Comparison of ENCODE assay signal across 13 cellular contexts in the genomic region with DNA sequence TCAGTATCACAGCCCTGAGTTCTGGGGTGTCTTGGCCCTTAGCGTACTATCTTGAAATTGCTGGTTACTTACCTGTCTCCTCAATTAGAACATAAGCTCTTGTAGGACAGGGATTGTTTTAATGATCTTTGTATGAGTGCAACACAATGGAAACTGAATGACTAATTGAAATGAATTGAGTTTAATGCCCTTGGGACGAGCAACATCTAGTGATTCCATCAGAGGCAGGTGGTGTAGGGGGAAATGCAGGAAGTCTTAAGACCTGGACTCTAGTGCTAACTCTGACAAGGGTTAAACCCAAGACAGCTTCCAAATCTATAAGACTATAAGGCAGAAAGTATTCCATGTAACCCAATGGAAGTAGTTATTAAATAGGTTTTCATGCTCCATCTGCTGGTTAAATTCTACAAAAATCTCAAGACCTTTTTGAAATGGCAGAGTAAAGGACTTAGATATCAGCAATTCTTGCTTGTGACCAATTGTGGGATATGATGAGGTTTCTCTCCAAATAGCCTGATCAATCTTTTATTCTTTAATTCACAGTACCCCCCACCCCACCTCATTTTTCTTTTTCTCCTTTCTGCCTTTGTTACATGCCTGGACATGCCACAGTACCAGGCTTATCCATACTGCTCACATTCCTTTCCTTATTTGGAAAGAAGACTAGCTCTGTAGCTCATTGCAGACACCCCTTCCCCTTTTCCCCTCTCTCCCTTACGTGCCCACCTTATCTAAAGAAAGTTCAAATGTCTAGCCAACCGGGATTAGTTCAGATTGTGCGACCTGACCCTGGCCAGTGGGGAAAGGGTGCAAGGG.
A peak's percentile ranks its signal among the peaks of the same experiment; 100 is the strongest.
DNase-seq lines count a peak whose midpoint lies in the region; ATAC-seq and TF ChIP-seq lines count a peak whose summit lies in the region.
"Had no signal": no experiment of that assay in that cellular context is flagged by ENCODE, and none has a peak within 500 bp of the region (broad histone marks: within the 10 kb centered on the region; RNA-seq: fewer than 3 reads in every experiment).

No MANE protein-coding gene starts in this region.

- H3K27ac Mint-ChIP-seq in H9: peak overlapping the region in 2 of 3 experiments; percentile 82 to 84; a peak in 4 of 7 replicates

- no peak overlapping the region for H2BK12ac ChIP-seq in H9 (ENCODE audit: insufficient read length, low read depth, low read length)

- POLR2A ChIA-PET in RWPE1 (lab: Yijun Ruan, JAX; ENCODE audit: low non-redundant PET): no interaction called here

- H2BK5ac ChIP-seq in H9 (ENCODE audit: insufficient read length, low read length): no peak overlapping the region

- no peak overlapping the region for H3K23ac ChIP-seq in H9 (ENCODE audit: insufficient read length, low read depth, low read length)

- H3K36me3 ChIP-seq in fibroblast of lung (ENCODE audit: control insufficient read depth, insufficient read depth, low read length) (no peaks in the 10 kb centered on the region), stomach (no peaks in the 10 kb centered on the region), prostate gland (no peaks in the 10 kb centered on the region)
- H3K36me3 ChIP-seq: upper lobe of left lung had no signal

- H3T11ph ChIP-seq in H9 (ENCODE audit: low read length): no peak overlapping the region

- TF ChIP-seq CTCF in H9 (conservative IDR thresholded peaks at IDR 0.05): 0 out of 3 replicates have a peak, but pooled peaks have one; percentile 13
- no peak for TF ChIP-seq CTCF in RWPE1 (conservative IDR thresholded peaks at IDR 0.05; ENCODE audit: low read depth)
- no peak for TF ChIP-seq CTCF in fibroblast of lung (conservative IDR thresholded peaks at IDR 0.05 in 1 of 2, IDR thresholded peaks at IDR 0.05 in 1 of 2; ENCODE audit: low read depth in 1 of 2, low read length in 2 of 2)
- TF ChIP-seq CTCF in stomach (IDR thresholded peaks at IDR 0.05): no peak
- TF ChIP-seq CTCF in prostate gland (IDR thresholded peaks at IDR 0.05): no peak

- H3K4me1 ChIP-seq in H9 (ENCODE audit: insufficient read depth, low read length) (no peaks in the 10 kb centered on the region), fibroblast of lung (ENCODE audit: control insufficient read depth, extremely low read depth, insufficient read depth, low read length) (no peaks in the 10 kb centered on the region), stomach (no peaks in the 10 kb centered on the region), prostate gland (replicated peaks) (no peaks in the 10 kb centered on the region)
- H3K4me1 ChIP-seq: parathyroid adenoma, upper lobe of left lung had no signal

- peaks cover 2% of the 10 kb centered on the region; the same call in 1 of the 2 replicates for H3K27me3 Mint-ChIP-seq in H9 (ENCODE audit: low read depth)

- peak overlapping the region; percentile 43 for H3K18ac ChIP-seq in H9 (ENCODE audit: insufficient read length, low read depth, low read length)

- H3K4me2 ChIP-seq in H9 (ENCODE audit: insufficient read depth, insufficient read length, low read length) (no peak overlapping the region), fibroblast of lung (ENCODE audit: extremely low read depth, insufficient read depth, low read length) (no peak overlapping the region)

- no peak overlapping the region for H4K8ac ChIP-seq in H9 (replicated peaks; ENCODE audit: insufficient read length, low read depth, low read length)

- CTCF ChIA-PET in RWPE1 (lab: Yijun Ruan, JAX): interaction anchor here (0.6 to 0.8 kb wide), 4 partner anchors 8 to 371 kb away, joined by 3 read pairs; no protein-coding TSS in a partner anchor

- DNase-seq in H9: no peak
- peak; percentile 40 for DNase-seq in RWPE1 (ENCODE audit: low spot score)
- DNase-seq in fibroblast of lung (ENCODE audit: low read depth in 2 of 2): peak; percentile 38 to 59
- DNase-seq in pons (ENCODE audit: low spot score): peak; percentile 10
- DNase-seq in stomach: no peak
- DNase-seq in prostate gland (ENCODE audit: low spot score): no peak
- DNase-seq: erythroblast, left colon, NCI-H69, T-helper 1 cell, upper lobe of left lung had no signal

- no peaks in the 10 kb centered on the region; a peak in 2 of 7 replicates for H3K36me3 Mint-ChIP-seq in H9 (ENCODE audit: insufficient read depth in 1 of 3, low read depth in 3 of 3)

- H2AFZ ChIP-seq in H9 (ENCODE audit: low read length) (no peak overlapping the region), fibroblast of lung (ENCODE audit: low read length) (no peak overlapping the region)
- H2AFZ ChIP-seq: parathyroid adenoma had no signal

- H3K27me3 ChIP-seq in H9 (ENCODE audit: insufficient read depth, low read length): no peaks in the 10 kb centered on the region
- H3K27me3 ChIP-seq in fibroblast of lung (ENCODE audit: control insufficient read depth, insufficient read depth, low read length): no peaks in the 10 kb centered on the region
- no peaks in the 10 kb centered on the region for H3K27me3 ChIP-seq in stomach
- no peaks in the 10 kb centered on the region for H3K27me3 ChIP-seq in prostate gland (replicated peaks; ENCODE audit: insufficient read depth)
- H3K27me3 ChIP-seq: upper lobe of left lung had no signal

- H2BK15ac ChIP-seq in H9 (ENCODE audit: low read depth, low read length): no peak overlapping the region

- TF ChIP-seq POLR2A in stomach (IDR thresholded peaks at IDR 0.05) (no peak), prostate gland (IDR thresholded peaks at IDR 0.05) (no peak)

- H3K9me3 ChIP-seq in H9 (ENCODE audit: control insufficient read depth, low read depth, low read length) (no peaks in the 10 kb centered on the region), fibroblast of lung (ENCODE audit: control insufficient read depth, insufficient read depth, low read depth, low read length) (no peaks in the 10 kb centered on the region), stomach (no peaks in the 10 kb centered on the region), prostate gland (no peaks in the 10 kb centered on the region)
- H3K9me3 ChIP-seq: upper lobe of left lung had no signal

- H3K4me1 Mint-ChIP-seq in H9: peaks cover 5% of the 10 kb centered on the region in 2 experiments

- no peak overlapping the region for H3K4ac ChIP-seq in H9 (ENCODE audit: low read depth, low read length)

- H4K20me1 ChIP-seq in H9 (ENCODE audit: control insufficient read depth, insufficient read depth, insufficient read length): no peaks in the 10 kb centered on the region
- H4K20me1 ChIP-seq in fibroblast of lung (ENCODE audit: control insufficient read depth, extremely low read depth, insufficient read depth, low read length): no peaks in the 10 kb centered on the region

- no peak for TF ChIP-seq EP300 in stomach (IDR thresholded peaks at IDR 0.05)

- no peak overlapping the region for H4K5ac ChIP-seq in H9 (ENCODE audit: insufficient read length, low read depth, low read length)

- H4K91ac ChIP-seq in H9 (ENCODE audit: insufficient read length, low read depth, low read length): no peak overlapping the region

- no peak overlapping the region for H3K4me3 ChIP-seq in fibroblast of lung (replicated peaks in 1 of 4; ENCODE audit: control extremely low read depth in 1 of 4, insufficient read depth in 1 of 4, low read depth in 3 of 4, low read length in 4 of 4)
- H3K4me3 ChIP-seq in stomach: no peak overlapping the region
- no peak overlapping the region for H3K4me3 ChIP-seq in prostate gland
- H3K4me3 ChIP-seq: upper lobe of left lung had no signal

- no peaks in the 10 kb centered on the region for H3K79me1 ChIP-seq in H9 (ENCODE audit: insufficient read depth, low read depth, low read length, poor library complexity, severe bottlenecking)

- H3K9me3 Mint-ChIP-seq in H9: peaks cover 0 to 2% of the 10 kb centered on the region in 2 experiments; a peak in 1 of 5 replicates

- no peak overlapping the region for H2AK5ac ChIP-seq in H9 (ENCODE audit: insufficient read length, low read length)

- no CpG with 5 or more reads among the region's 5 CpGs for WGBS in H9 (ENCODE audit: extremely low coverage, insufficient read length, low lambda C conversion rate)
- WGBS in stomach, 5 donors: 53 to 73% (median 55%) methylated on average over 5 of the region's 5 CpGs
- WGBS in prostate gland: 86% methylated on average over 5 of the region's 5 CpGs

- ATAC-seq in HG03571 (IDR thresholded peaks at IDR 0.05; ENCODE audit: unreplicated experiment): no peak
- ATAC-seq: left colon had no signal

- H2BK120ac ChIP-seq in H9 (ENCODE audit: low read depth, low read length, poor library complexity, severe bottlenecking): no peak overlapping the region

- H3K27ac ChIP-seq in H9 (ENCODE audit: insufficient read length, low read depth, low read length): no peak overlapping the region
- H3K27ac ChIP-seq in RWPE1: no peak overlapping the region
- no peak overlapping the region for H3K27ac ChIP-seq in fibroblast of lung (ENCODE audit: insufficient read depth, low read length)
- H3K27ac ChIP-seq in stomach: no peak overlapping the region
- no peak overlapping the region for H3K27ac ChIP-seq in prostate gland
- H3K27ac ChIP-seq: parathyroid adenoma, upper lobe of left lung had no signal

- no peak overlapping the region for H3K56ac ChIP-seq in H9 (ENCODE audit: insufficient read length, low read depth, low read length)

- H3K79me2 ChIP-seq in H9 (ENCODE audit: insufficient read depth, low read length) (no peaks in the 10 kb centered on the region), fibroblast of lung (ENCODE audit: control insufficient read depth, insufficient read depth, low read length) (no peaks in the 10 kb centered on the region)
- H3K79me2 ChIP-seq: parathyroid adenoma had no signal

- no peak overlapping the region for H3K4me3 Mint-ChIP-seq in H9

- no peak overlapping the region for H2BK20ac ChIP-seq in H9 (ENCODE audit: low read depth, low read length, poor library complexity, severe bottlenecking)

- no peak overlapping the region for H3K14ac ChIP-seq in H9 (ENCODE audit: insufficient read depth, low read length)

- intact Hi-C loops in stomach (cut with DNase I; ENCODE audit: low total_unique reads) (no loop called here), prostate gland (cut with DNase I) (no loop called here)

- H3K9ac ChIP-seq in H9 (ENCODE audit: extremely low read depth, insufficient read length, low read length) (no peak overlapping the region), fibroblast of lung (ENCODE audit: insufficient read depth, low read length) (no peak overlapping the region)
- H3K9ac ChIP-seq: parathyroid adenoma had no signal

- no peaks in the 10 kb centered on the region for H3K23me2 ChIP-seq in H9 (ENCODE audit: insufficient read length, low read depth, low read length, poor library complexity, severe bottlenecking)

Comparison
In these comparisons a context has a peak if more than half of its experiments do, and no peak if none do; other contexts are left out.
1. DNase-seq: peak in RWPE1 (single experiment), fibroblast of lung (2 of 2) and pons (single experiment); none in H9 (single experiment), stomach (single experiment) and prostate gland (single experiment).